Comparison of ENCODE assay signal across 8 cellular contexts in genomic region chr3:187777331-187778046, GRCh38. TPM values are rescaled to one million over a fixed set of nuclear protein-coding genes. Genes with fewer than 3 reads are reported as not detected.
A peak's percentile ranks its signal among the peaks of the same experiment; 100 is the strongest.
DNase-seq lines count a peak whose midpoint lies in the region; ATAC-seq and TF ChIP-seq lines count a peak whose summit lies in the region.

No MANE protein-coding gene starts in this region.

- peak; percentile 18 for DNase-seq in AG10803 (ENCODE audit: low read depth)
- DNase-seq in NOMO-1 (lab: John Stamatoyannopoulos, UW; ENCODE audit: unreplicated experiment in 2 of 2): peak; percentile 82 to 100
- peak; percentile 76 for DNase-seq in pons (ENCODE audit: low spot score)
- no peak for DNase-seq in NCI-H146 (lab: John Stamatoyannopoulos, UW)
- no peak for DNase-seq in cerebellar nuclear complex (lab: John Stamatoyannopoulos, UW)
- DNase-seq in glutamatergic neuron: no peak

- TF ChIP-seq CTCF in AG10803 (conservative IDR thresholded peaks at IDR 0.05; ENCODE audit: low read length): no peak
- no peak for TF ChIP-seq CTCF in glutamatergic neuron (IDR thresholded peaks at IDR 0.05; ENCODE audit: partially characterized antibody, unreplicated experiment)

- no peak overlapping the region for H3K4me3 ChIP-seq in AG10803 (ENCODE audit: low read length)

- no peaks in the 10 kb centered on the region for H3K27me3 Mint-ChIP-seq in activated naive CD4-positive, alpha-beta T cell treated with anti-CD3 and anti-CD28 coated beads, Interleukin-2, amount 50 U/mL, for 24 hours
- no peaks in the 10 kb centered on the region for H3K27me3 Mint-ChIP-seq in glutamatergic neuron (ENCODE audit: unreplicated experiment)

- H3K9me3 Mint-ChIP-seq in activated naive CD4-positive, alpha-beta T cell treated with anti-CD3 and anti-CD28 coated beads, Interleukin-2, amount 50 U/mL, for 24 hours: no peaks in the 10 kb centered on the region
- no peaks in the 10 kb centered on the region for H3K9me3 Mint-ChIP-seq in glutamatergic neuron (ENCODE audit: unreplicated experiment)

- peak overlapping the region; percentile 97 for H3K27ac Mint-ChIP-seq in activated naive CD4-positive, alpha-beta T cell treated with anti-CD3 and anti-CD28 coated beads, Interleukin-2, amount 50 U/mL, for 24 hours
- H3K27ac Mint-ChIP-seq in glutamatergic neuron (ENCODE audit: unreplicated experiment): no peak overlapping the region

- peak; percentile 53 for ATAC-seq in GM21447 (IDR thresholded peaks at IDR 0.05; ENCODE audit: unreplicated experiment)

- peaks cover 22% of the 10 kb centered on the region for H3K4me1 Mint-ChIP-seq in activated naive CD4-positive, alpha-beta T cell treated with anti-CD3 and anti-CD28 coated beads, Interleukin-2, amount 50 U/mL, for 24 hours
- H3K4me1 Mint-ChIP-seq in glutamatergic neuron (ENCODE audit: low read depth, unreplicated experiment): no peaks in the 10 kb centered on the region

- H3K4me3 Mint-ChIP-seq in activated naive CD4-positive, alpha-beta T cell treated with anti-CD3 and anti-CD28 coated beads, Interleukin-2, amount 50 U/mL, for 24 hours: peak overlapping the region; percentile 70
- H3K4me3 Mint-ChIP-seq in glutamatergic neuron (ENCODE audit: unreplicated experiment): no peak overlapping the region

- H3K36me3 Mint-ChIP-seq in activated naive CD4-positive, alpha-beta T cell treated with anti-CD3 and anti-CD28 coated beads, Interleukin-2, amount 50 U/mL, for 24 hours: no peaks in the 10 kb centered on the region
- H3K36me3 Mint-ChIP-seq in glutamatergic neuron (ENCODE audit: unreplicated experiment): no peaks in the 10 kb centered on the region

RNA-seq across cellular contexts. Expression of gene BCL6, which starts 32.2 kb away (rescaled TPM):
- 2.5 TPM for total RNA-seq in glutamatergic neuron (ENCODE audit: unreplicated experiment)

Comparison
In these comparisons a context has a peak if more than half of its experiments do, and no peak if none do; other contexts are left out.
1. DNase-seq: peak in AG10803 (single experiment), NOMO-1 (2 of 2) and pons (single experiment); none in NCI-H146 (single experiment), cerebellar nuclear complex (0 of 2) and glutamatergic neuron (single experiment).